1 cellular context compared by ENCODE assay signal in the genomic region with DNA sequence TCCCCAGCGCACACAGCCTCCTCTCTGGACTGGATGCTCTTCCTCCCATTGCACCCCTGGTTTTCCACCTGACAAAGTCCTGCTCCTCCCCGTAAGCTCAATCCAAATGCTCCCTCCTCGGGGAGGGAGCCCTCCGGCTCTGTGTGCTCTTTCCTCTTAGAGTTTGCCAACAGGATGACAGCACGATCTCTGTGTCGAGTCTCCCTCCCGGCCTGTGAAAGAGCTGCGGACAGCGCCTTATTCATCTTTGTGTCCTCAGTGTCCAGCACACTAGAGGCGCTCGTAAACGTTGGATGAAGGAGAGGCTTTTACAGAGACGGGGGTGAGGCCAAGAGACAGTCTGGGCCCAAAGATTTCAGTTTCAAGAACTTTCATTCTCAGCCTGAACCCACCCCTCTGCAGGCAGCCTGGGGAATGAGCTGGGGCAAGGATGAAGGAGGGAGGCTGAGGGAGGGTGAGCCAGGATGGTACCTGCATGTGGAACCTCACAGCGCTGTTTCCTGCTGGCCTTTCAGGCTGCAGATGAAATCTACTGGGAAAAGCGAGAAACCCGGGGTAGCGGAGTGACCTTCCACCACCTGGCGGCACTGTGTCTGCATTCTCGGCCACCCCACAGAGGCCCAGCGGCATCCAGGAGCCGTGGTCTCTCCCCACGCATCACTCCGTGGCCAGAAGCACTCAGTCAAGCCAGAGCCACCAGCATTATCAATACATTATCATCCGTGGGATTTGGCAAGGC.
TF ChIP-seq lines count a peak whose summit lies in the region.

No MANE protein-coding gene starts in this region.

TF ChIP-seq in K562, 482 proteins besides CTCF, POLR2A, EP300 and RAD21:
- no peak for TF ChIP-seq PTTG1 (tag; IDR thresholded peaks at IDR 0.05; ENCODE audit: low read depth)
- peak; percentile 67 for TF ChIP-seq SMC3 (conservative IDR thresholded peaks at IDR 0.05; ENCODE audit: insufficient read depth, low read depth, low read length)
- TF ChIP-seq GATA2 (CRISPR knock-in tag; IDR thresholded peaks at IDR 0.05) = peak; percentile 38
- TF ChIP-seq CBFB (CRISPR knock-in tag; IDR thresholded peaks at IDR 0.05) = peak; percentile 32; the same call in 1 of the 2 replicates
- TF ChIP-seq RCOR1 (IDR thresholded peaks at IDR 0.05; ENCODE audit: borderline replicate concordance in 1 of 2, low read depth in 2 of 2, low read length in 2 of 2) = peak in 1 of 2 experiments; percentile 7; a peak in 1 of 4 replicates
- TF ChIP-seq CTBP1 (IDR thresholded peaks at IDR 0.05; ENCODE audit: borderline replicate concordance) = peak; percentile 52; the same call in 1 of the 2 replicates
- 0 out of 2 replicates have a peak, but pooled peaks have one; percentile 35 for TF ChIP-seq MYC (IDR thresholded peaks at IDR 0.05; ENCODE audit: low read depth, low read length)
- no peak for TF ChIP-seq MYC (CRISPR knock-in tag; IDR thresholded peaks at IDR 0.05; ENCODE audit: borderline replicate concordance, low read depth)
- TF ChIP-seq, protein P1, sequence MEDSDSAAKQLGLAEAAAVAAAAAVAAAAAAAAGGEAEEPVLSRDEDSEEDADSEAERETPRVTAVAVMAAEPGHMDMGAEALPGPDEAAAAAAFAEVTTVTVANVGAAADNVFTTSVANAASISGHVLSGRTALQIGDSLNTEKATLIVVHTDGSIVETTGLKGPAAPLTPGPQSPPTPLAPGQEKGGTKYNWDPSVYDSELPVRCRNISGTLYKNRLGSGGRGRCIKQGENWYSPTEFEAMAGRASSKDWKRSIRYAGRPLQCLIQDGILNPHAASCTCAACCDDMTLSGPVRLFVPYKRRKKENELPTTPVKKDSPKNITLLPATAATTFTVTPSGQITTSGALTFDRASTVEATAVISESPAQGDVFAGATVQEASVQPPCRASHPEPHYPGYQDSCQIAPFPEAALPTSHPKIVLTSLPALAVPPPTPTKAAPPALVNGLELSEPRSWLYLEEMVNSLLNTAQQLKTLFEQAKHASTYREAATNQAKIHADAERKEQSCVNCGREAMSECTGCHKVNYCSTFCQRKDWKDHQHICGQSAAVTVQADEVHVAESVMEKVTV (CRISPR knock-in tag; IDR thresholded peaks at IDR 0.05) = 0 out of 2 replicates have a peak, but pooled peaks have one; percentile 28
- TF ChIP-seq, protein P2, sequence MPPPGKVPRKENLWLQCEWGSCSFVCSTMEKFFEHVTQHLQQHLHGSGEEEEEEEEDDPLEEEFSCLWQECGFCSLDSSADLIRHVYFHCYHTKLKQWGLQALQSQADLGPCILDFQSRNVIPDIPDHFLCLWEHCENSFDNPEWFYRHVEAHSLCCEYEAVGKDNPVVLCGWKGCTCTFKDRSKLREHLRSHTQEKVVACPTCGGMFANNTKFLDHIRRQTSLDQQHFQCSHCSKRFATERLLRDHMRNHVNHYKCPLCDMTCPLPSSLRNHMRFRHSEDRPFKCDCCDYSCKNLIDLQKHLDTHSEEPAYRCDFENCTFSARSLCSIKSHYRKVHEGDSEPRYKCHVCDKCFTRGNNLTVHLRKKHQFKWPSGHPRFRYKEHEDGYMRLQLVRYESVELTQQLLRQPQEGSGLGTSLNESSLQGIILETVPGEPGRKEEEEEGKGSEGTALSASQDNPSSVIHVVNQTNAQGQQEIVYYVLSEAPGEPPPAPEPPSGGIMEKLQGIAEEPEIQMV (tag; conservative IDR thresholded peaks at IDR 0.05; ENCODE audit: low read depth) = no peak
- no peak for TF ChIP-seq SUPT5H (IDR thresholded peaks at IDR 0.05)
- TF ChIP-seq ZNF75A (CRISPR knock-in tag; IDR thresholded peaks at IDR 0.05) = no peak
- TF ChIP-seq, protein P3, sequence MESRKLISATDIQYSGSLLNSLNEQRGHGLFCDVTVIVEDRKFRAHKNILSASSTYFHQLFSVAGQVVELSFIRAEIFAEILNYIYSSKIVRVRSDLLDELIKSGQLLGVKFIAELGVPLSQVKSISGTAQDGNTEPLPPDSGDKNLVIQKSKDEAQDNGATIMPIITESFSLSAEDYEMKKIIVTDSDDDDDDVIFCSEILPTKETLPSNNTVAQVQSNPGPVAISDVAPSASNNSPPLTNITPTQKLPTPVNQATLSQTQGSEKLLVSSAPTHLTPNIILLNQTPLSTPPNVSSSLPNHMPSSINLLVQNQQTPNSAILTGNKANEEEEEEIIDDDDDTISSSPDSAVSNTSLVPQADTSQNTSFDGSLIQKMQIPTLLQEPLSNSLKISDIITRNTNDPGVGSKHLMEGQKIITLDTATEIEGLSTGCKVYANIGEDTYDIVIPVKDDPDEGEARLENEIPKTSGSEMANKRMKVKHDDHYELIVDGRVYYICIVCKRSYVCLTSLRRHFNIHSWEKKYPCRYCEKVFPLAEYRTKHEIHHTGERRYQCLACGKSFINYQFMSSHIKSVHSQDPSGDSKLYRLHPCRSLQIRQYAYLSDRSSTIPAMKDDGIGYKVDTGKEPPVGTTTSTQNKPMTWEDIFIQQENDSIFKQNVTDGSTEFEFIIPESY (CRISPR knock-in tag; IDR thresholded peaks at IDR 0.05) = 0 out of 2 replicates have a peak, but pooled peaks have one; percentile 12
- TF ChIP-seq XRCC3 (IDR thresholded peaks at IDR 0.05) = no peak
- TF ChIP-seq, protein P4, sequence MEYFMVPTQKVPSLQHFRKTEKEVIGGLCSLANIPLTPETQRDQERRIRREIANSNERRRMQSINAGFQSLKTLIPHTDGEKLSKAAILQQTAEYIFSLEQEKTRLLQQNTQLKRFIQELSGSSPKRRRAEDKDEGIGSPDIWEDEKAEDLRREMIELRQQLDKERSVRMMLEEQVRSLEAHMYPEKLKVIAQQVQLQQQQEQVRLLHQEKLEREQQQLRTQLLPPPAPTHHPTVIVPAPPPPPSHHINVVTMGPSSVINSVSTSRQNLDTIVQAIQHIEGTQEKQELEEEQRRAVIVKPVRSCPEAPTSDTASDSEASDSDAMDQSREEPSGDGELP (CRISPR knock-in tag; IDR thresholded peaks at IDR 0.05; ENCODE audit: borderline replicate concordance) = 0 out of 2 replicates have a peak, but pooled peaks have one; percentile 18
- 0 out of 2 replicates have a peak, but pooled peaks have one; percentile 35 for TF ChIP-seq JUND (IDR thresholded peaks at IDR 0.05; ENCODE audit: borderline replicate concordance, low read depth, low read length)
- no peak for TF ChIP-seq JUND (tag; IDR thresholded peaks at IDR 0.05; ENCODE audit: borderline replicate concordance, low read depth, low read length)
- TF ChIP-seq, protein P5, sequence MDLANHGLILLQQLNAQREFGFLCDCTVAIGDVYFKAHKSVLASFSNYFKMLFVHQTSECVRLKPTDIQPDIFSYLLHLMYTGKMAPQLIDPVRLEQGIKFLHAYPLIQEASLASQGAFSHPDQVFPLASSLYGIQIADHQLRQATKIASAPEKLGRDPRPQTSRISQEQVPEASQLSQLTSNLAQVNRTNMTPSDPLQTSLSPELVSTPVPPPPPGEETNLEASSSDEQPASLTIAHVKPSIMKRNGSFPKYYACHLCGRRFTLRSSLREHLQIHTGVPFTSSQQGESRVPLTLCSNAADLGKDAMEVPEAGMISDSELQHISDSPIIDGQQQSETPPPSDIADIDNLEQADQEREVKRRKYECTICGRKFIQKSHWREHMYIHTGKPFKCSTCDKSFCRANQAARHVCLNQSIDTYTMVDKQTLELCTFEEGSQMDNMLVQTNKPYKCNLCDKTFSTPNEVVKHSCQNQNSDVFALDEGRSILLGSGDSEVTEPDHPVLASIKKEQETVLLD (IDR thresholded peaks at IDR 0.05) = no peak
- 0 out of 2 replicates have a peak, but pooled peaks have one; percentile 34 for TF ChIP-seq RB1 (IDR thresholded peaks at IDR 0.05; ENCODE audit: low read depth)
- peak; percentile 13; the same call in 1 of the 2 replicates for TF ChIP-seq ESRRA (IDR thresholded peaks at IDR 0.05; ENCODE audit: borderline replicate concordance, low read depth)
